ENCODE assay signal across 17 cellular contexts in the genomic region with DNA sequence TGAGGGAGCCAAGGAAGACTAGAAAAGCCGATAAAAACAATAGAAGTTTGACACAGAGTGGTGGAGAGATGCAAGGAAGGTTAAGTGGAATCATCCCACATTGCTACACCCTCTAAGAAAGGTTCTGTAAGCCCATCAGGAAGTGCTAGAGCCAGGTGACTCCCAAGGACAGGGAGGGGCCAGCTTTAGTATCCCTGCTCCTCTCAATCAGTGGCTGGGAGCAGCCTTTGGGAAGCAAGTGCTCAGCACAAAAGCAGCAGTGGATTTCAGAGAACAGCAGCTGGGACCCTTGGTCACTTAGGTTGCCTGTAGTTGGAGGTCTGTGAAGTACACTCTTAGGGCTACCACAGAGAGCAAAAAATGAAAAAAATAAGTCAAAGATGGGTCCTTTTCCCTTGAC. TPM values are rescaled to one million over a fixed set of nuclear protein-coding genes. Genes with fewer than 3 reads are reported as not detected.
DNase-seq lines count a peak whose midpoint lies in the region; ATAC-seq, FAIRE-seq and TF ChIP-seq lines count a peak whose summit lies in the region.
"Had no signal": no experiment of that assay in that cellular context is flagged by ENCODE, and none has a peak within 500 bp of the region (broad histone marks: within the 10 kb centered on the region; RNA-seq: fewer than 3 reads in every experiment).

No MANE protein-coding gene starts in this region.

- peak in 1 of 2 experiments; percentile 43; a peak in 2 of 6 replicates for ATAC-seq in A549
- peak; percentile 100 for ATAC-seq in WTC11
- ATAC-seq in stimulated activated naive CD8-positive, alpha-beta T cell treated with anti-CD3 and anti-CD28 coated beads, Interleukin-15, amount 100 ng/mL, for 72 hours, result no peak

- H3K27me3 Mint-ChIP-seq in WTC11 (ENCODE audit: low read depth), result no peaks in the 10 kb centered on the region; the same call in 1 of the 2 replicates
- no peaks in the 10 kb centered on the region for H3K27me3 Mint-ChIP-seq in stimulated activated naive CD8-positive, alpha-beta T cell treated with anti-CD3 and anti-CD28 coated beads, Interleukin-15, amount 100 ng/mL, for 72 hours

- H3K4me1 ChIP-seq in A549 (peaks cover 35% of the 10 kb centered on the region), small intestine (ENCODE audit: control insufficient read depth in 2 of 2, insufficient read depth in 1 of 2, low read depth in 1 of 2, low read length in 1 of 2) (no peaks in the 10 kb centered on the region)

- H3K36me3 ChIP-seq in H7 (replicated peaks; ENCODE audit: control insufficient read depth, insufficient read depth, low read length) (no peaks in the 10 kb centered on the region), small intestine (ENCODE audit: control insufficient read depth in 2 of 2, insufficient read depth in 2 of 2, low read length in 2 of 2) (no peaks in the 10 kb centered on the region)

- H3K4me1 Mint-ChIP-seq in WTC11, result peaks cover 19% of the 10 kb centered on the region
- peaks cover 28% of the 10 kb centered on the region for H3K4me1 Mint-ChIP-seq in stimulated activated naive CD8-positive, alpha-beta T cell treated with anti-CD3 and anti-CD28 coated beads, Interleukin-15, amount 100 ng/mL, for 72 hours

- H3K27me3 ChIP-seq in H7 (ENCODE audit: control insufficient read depth, insufficient read depth, low read length) (no peaks in the 10 kb centered on the region), small intestine (ENCODE audit: control insufficient read depth in 2 of 2, insufficient read depth in 2 of 2, low read length in 2 of 2) (no peaks in the 10 kb centered on the region)

- POLR2A ChIA-PET in A549 (lab: Yijun Ruan, JAX) (no interaction called here), WTC11 (lab: Charles Lee) (no interaction called here)

- peak overlapping the region; percentile 86 for H3K27ac Mint-ChIP-seq in WTC11
- H3K27ac Mint-ChIP-seq in stimulated activated naive CD8-positive, alpha-beta T cell treated with anti-CD3 and anti-CD28 coated beads, Interleukin-15, amount 100 ng/mL, for 72 hours, result peak overlapping the region in 1 of 2 donors; percentile 64

- WGBS in A549 (ENCODE audit: missing lambda C conversion rate), result 91% methylated on average over 1 of the region's 1 CpG
- WGBS in small intestine, 3 donors, result 89 to 100% (median 96%) methylated on average over 1 of the region's 1 CpG

- H3K36me3 Mint-ChIP-seq in WTC11, result no peaks in the 10 kb centered on the region

- H3K27ac ChIP-seq in A549 (peak overlapping the region in 1 of 2 experiments; percentile 25; a peak in 1 of 6 replicates), small intestine (ENCODE audit: low read depth in 1 of 2, low read length in 1 of 2) (no peak overlapping the region)

- no peak for TF ChIP-seq EP300 in A549 (IDR thresholded peaks at IDR 0.05)

- no peak for FAIRE-seq in A549 (lab: Jason Lieb, UNC)
- FAIRE-seq in small intestine (lab: Jason Lieb, UNC), result no peak
- FAIRE-seq: HTR-8/SVneo had no signal

- DNase-seq in A549 (ENCODE audit: low read depth in 1 of 2, low spot score in 1 of 2) (peak in 1 of 2 experiments; percentile 14), H7 (peak; percentile 8), WTC11 (ENCODE audit: low spot score) (peak; percentile 55), iPS-NIHi11 (ENCODE audit: low spot score) (peak; percentile 30), small intestine (no peak), SIG-M5 treated with dmso at 0.1 percent for 504 hours (lab: John Stamatoyannopoulos, UW; ENCODE audit: unreplicated experiment) (no peak)
- DNase-seq in stimulated activated naive CD8-positive, alpha-beta T cell treated with anti-CD3 and anti-CD28 coated beads, Interleukin-15, amount 100 ng/mL, for 72 hours, result no peak
- DNase-seq in activated T-cell treated with anti-CD3 and anti-CD28 coated beads, Interleukin-2, amount 50 U/mL, for 48 hours, result no peak
- DNase-seq: AML-193, DND-41, KG1, NCI-H1048, NCI-H146, NCI-H446 treated with DMSO at 0.1 percent for 48 hours, NCI-H774, SHP77 had no signal

- H3K9me3 ChIP-seq in A549 (peaks cover 2% of the 10 kb centered on the region; the same call in 1 of the 3 replicates), small intestine (ENCODE audit: control insufficient read depth, low read depth) (no peaks in the 10 kb centered on the region)

- H3K4me2 ChIP-seq in A549, result 0 out of 3 replicates have a peak overlapping the region, but pooled peaks have one; percentile 15

- CTCF ChIA-PET in A549 (lab: Yijun Ruan, JAX), result interaction anchor here (1.3 kb wide), 1 partner anchor 23 kb away, joined by 4 read pairs; no protein-coding TSS in a partner anchor
- CTCF ChIA-PET in WTC11 (lab: Charles Lee), result interaction anchor here (0.6 to 2.7 kb wide), 2 partner anchors 11 to 23 kb away, joined by 3 to 8 read pairs; no protein-coding TSS in a partner anchor

- TF ChIP-seq CTCF in A549 (IDR thresholded peaks at IDR 0.05), result no peak
- no peak for TF ChIP-seq CTCF in WTC11 (IDR thresholded peaks at IDR 0.05)

- H3K4me3 Mint-ChIP-seq in WTC11, result no peak overlapping the region
- no peak overlapping the region for H3K4me3 Mint-ChIP-seq in stimulated activated naive CD8-positive, alpha-beta T cell treated with anti-CD3 and anti-CD28 coated beads, Interleukin-15, amount 100 ng/mL, for 72 hours

- no peak overlapping the region for H3K4me3 ChIP-seq in A549
- H3K4me3 ChIP-seq in H7 (ENCODE audit: insufficient read depth, low read depth, low read length), result no peak overlapping the region
- no peak overlapping the region for H3K4me3 ChIP-seq in small intestine (ENCODE audit: low read depth in 1 of 2, low read length in 2 of 2)

- no peak for TF ChIP-seq RAD21 in A549 (conservative IDR thresholded peaks at IDR 0.05 in 1 of 2, IDR thresholded peaks at IDR 0.05 in 1 of 2)

- TF ChIP-seq POLR2A in A549 (IDR thresholded peaks at IDR 0.05; ENCODE audit: low read length), result no peak

- H3K9me3 Mint-ChIP-seq in WTC11, result peaks cover 9% of the 10 kb centered on the region; the same call in 1 of the 2 replicates
- H3K9me3 Mint-ChIP-seq in stimulated activated naive CD8-positive, alpha-beta T cell treated with anti-CD3 and anti-CD28 coated beads, Interleukin-15, amount 100 ng/mL, for 72 hours, result peaks cover 7 to 8% of the 10 kb centered on the region in 2 donors

TF ChIP-seq in A549, 52 proteins besides CTCF, POLR2A, EP300 and RAD21 (continues in another document):
- TF ChIP-seq NR3C1 (IDR thresholded peaks at IDR 0.05) (no peak), MYC (IDR thresholded peaks at IDR 0.05; ENCODE audit: borderline replicate concordance, low read length) (no peak), RNF2 (IDR thresholded peaks at IDR 0.05; ENCODE audit: borderline replicate concordance, low read depth) (no peak), CHD4 (IDR thresholded peaks at IDR 0.05; ENCODE audit: borderline replicate concordance) (no peak), EHMT2 (IDR thresholded peaks at IDR 0.05; ENCODE audit: low read depth) (no peak), RFX5 (IDR thresholded peaks at IDR 0.05) (no peak), SMC3 (IDR thresholded peaks at IDR 0.05) (no peak)
- TF ChIP-seq, protein P1, sequence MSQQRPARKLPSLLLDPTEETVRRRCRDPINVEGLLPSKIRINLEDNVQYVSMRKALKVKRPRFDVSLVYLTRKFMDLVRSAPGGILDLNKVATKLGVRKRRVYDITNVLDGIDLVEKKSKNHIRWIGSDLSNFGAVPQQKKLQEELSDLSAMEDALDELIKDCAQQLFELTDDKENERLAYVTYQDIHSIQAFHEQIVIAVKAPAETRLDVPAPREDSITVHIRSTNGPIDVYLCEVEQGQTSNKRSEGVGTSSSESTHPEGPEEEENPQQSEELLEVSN (IDR thresholded peaks at IDR 0.05; ENCODE audit: borderline replicate concordance, low read depth), result no peak

TF ChIP-seq in WTC11, 78 proteins besides CTCF, POLR2A, EP300 and RAD21 (continues in another document):
- TF ChIP-seq ZNF317 (CRISPR knock-in tag; IDR thresholded peaks at IDR 0.05; ENCODE audit: borderline replicate concordance, low read depth) (no peak), ZNF396 (CRISPR knock-in tag; IDR thresholded peaks at IDR 0.05; ENCODE audit: borderline replicate concordance) (no peak)

RNA-seq across cellular contexts. Expression of gene NME7, which starts 42.5 kb away (rescaled TPM):
- polyA plus RNA-seq in A549 (2011; rRNA removed) (29.6 and 39.5 TPM in 2 replicates), A549 (2017; fragmentation: RNase III; extraction: RNeasy Plus Mini Kit Qiagen cat#74134 plus additional on column Dnase treatment) (53.5 to 62.3 TPM (median 57.7 TPM) in 3 replicates), small intestine (10 to 100 TPM in 1 of 3 donors, 1 to 10 TPM in 2; 2.2 to 12.0 (median 5.7) TPM)
- 10.1 and 11.5 TPM in 2 replicates for polyA plus RNA-seq in A549 (2012; cell fraction: cytosol; rRNA removed)
- polyA plus RNA-seq in A549 (2012; cell fraction: nucleus; rRNA removed), result 2.7 and 7.1 TPM in 2 replicates
- polyA minus RNA-seq in A549 (2011; rRNA and poly(A)+ RNA removed), result 19.7 and 22.2 TPM in 2 replicates
- total RNA-seq in H7 (2014; rRNA removed; shearing (Covaris generic)), result 15.8 and 19.1 TPM in 2 replicates
- total RNA-seq in WTC11 (2021), result 13.8 to 20.3 TPM (median 18.8 TPM) in 3 replicates

RNA-seq across cellular contexts. Expression of gene BLZF1, which starts 42.9 kb away (rescaled TPM):
- 20.9 and 29.6 TPM in 2 replicates for polyA plus RNA-seq in A549 (2011; rRNA removed)
- polyA plus RNA-seq in A549 (2012; cell fraction: cytosol; rRNA removed), result 2.7 and 2.9 TPM in 2 replicates
- 2.0 and 3.6 TPM in 2 replicates for polyA plus RNA-seq in A549 (2012; cell fraction: nucleus; rRNA removed)
- 15.6 to 16.2 TPM (median 15.6 TPM) in 3 replicates for polyA plus RNA-seq in A549 (2017; fragmentation: RNase III; extraction: RNeasy Plus Mini Kit Qiagen cat#74134 plus additional on column Dnase treatment)
- 6.3 and 6.4 TPM in 2 replicates for polyA minus RNA-seq in A549 (2011; rRNA and poly(A)+ RNA removed)
- total RNA-seq in H7 (2014; rRNA removed; shearing (Covaris generic)), result 9.5 and 10.6 TPM in 2 replicates
- total RNA-seq in WTC11 (2021), result 8.3 to 10.8 TPM (median 9.2 TPM) in 3 replicates
- polyA plus RNA-seq in small intestine, result 10 to 100 TPM in 2 of 3 donors, 1 to 10 TPM in 1; 9.2 to 13.4 (median 10.5) TPM

Comparison
In these comparisons a context has a peak if more than half of its experiments do, and no peak if none do; other contexts are left out.
1. DNase-seq: peak in H7 (single experiment), WTC11 (single experiment) and iPS-NIHi11 (single experiment); none in stimulated activated naive CD8-positive, alpha-beta T cell treated with anti-CD3 and anti-CD28 coated beads, Interleukin-15, amount 100 ng/mL, for 72 hours (0 of 2), small intestine (single experiment), activated T-cell treated with anti-CD3 and anti-CD28 coated beads, Interleukin-2, amount 50 U/mL, for 48 hours (0 of 2) and SIG-M5 treated with dmso at 0.1 percent for 504 hours (single experiment).